Comparison of ENCODE assay signal across 16 cellular contexts in genomic region chr10:17412323-17412722, GRCh38. TPM values are rescaled to one million over a fixed set of nuclear protein-coding genes. Genes with fewer than 3 reads are reported as not detected.
DNase-seq lines count a peak whose midpoint lies in the region; ATAC-seq and TF ChIP-seq lines count a peak whose summit lies in the region.
"Had no signal": no experiment of that assay in that cellular context is flagged by ENCODE, and none has a peak within 500 bp of the region (broad histone marks: within the 10 kb centered on the region; RNA-seq: fewer than 3 reads in every experiment).

No MANE protein-coding gene starts in this region.

- no peak overlapping the region for H3K4me3 ChIP-seq in hepatocyte
- H3K4me3 ChIP-seq: GM23248, stomach had no signal

- no peaks in the 10 kb centered on the region for H4K20me1 ChIP-seq in hepatocyte (ENCODE audit: insufficient read depth, poor library complexity, severe bottlenecking)

- no peak overlapping the region for H3K27ac ChIP-seq in hepatocyte
- H3K27ac ChIP-seq: GM23248, stomach had no signal

- no peak overlapping the region for H3K4me3 Mint-ChIP-seq in T-cell
- H3K4me3 Mint-ChIP-seq: activated B cell treated with CpG ODN at 0.5 μM for 24 hours, B cell had no signal

- H3K27me3 Mint-ChIP-seq in T-cell: peaks cover 0 to 1% of the 10 kb centered on the region in 2 donors

- no peaks in the 10 kb centered on the region for H3K36me3 ChIP-seq in hepatocyte (replicated peaks; ENCODE audit: insufficient read depth, low read depth)
- H3K36me3 ChIP-seq: stomach had no signal

- no peaks in the 10 kb centered on the region for H3K9me3 ChIP-seq in hepatocyte (ENCODE audit: low read depth)
- H3K9me3 ChIP-seq: stomach had no signal

- H3K4me1 Mint-ChIP-seq in T-cell: peaks cover 28 to 45% (median 32%) of the 10 kb centered on the region in 3 donors
- H3K4me1 Mint-ChIP-seq: activated B cell treated with CpG ODN at 0.5 μM for 24 hours, B cell had no signal

- peak; percentile 17; the same call in 1 of the 2 replicates for TF ChIP-seq CTCF in LNCAP (IDR thresholded peaks at IDR 0.05)
- TF ChIP-seq CTCF in hepatocyte (IDR thresholded peaks at IDR 0.05; ENCODE audit: poor library complexity): peak; percentile 21

- no peaks in the 10 kb centered on the region for H3K79me2 ChIP-seq in hepatocyte

- H2AFZ ChIP-seq in hepatocyte: no peak overlapping the region
- H2AFZ ChIP-seq: GM23248 had no signal

- no peak overlapping the region for H3K4me2 ChIP-seq in hepatocyte

- ATAC-seq in T-cell (replicated peaks in 1 of 4): no peak
- no peak for ATAC-seq in GM21786 (IDR thresholded peaks at IDR 0.05; ENCODE audit: unreplicated experiment)
- ATAC-seq in HG02571 (IDR thresholded peaks at IDR 0.05; ENCODE audit: unreplicated experiment): no peak

- H3K9me3 Mint-ChIP-seq in T-cell: peaks cover 0 to 4% (median 0%) of the 10 kb centered on the region in 3 donors
- H3K9me3 Mint-ChIP-seq: activated B cell treated with CpG ODN at 0.5 μM for 24 hours had no signal

- DNase-seq in DMS53 (lab: John Stamatoyannopoulos, UW) (peak; percentile 70), T-cell (no peak), hepatocyte (ENCODE audit: low spot score) (no peak), activated T-cell treated with anti-CD3 and anti-CD28 coated beads for 4 hours (no peak), islet precursor cell (no peak)
- DNase-seq: activated B cell treated with CpG ODN at 0.5 μM for 24 hours; central memory CD4-positive, alpha-beta T cell; GM23248; NCI-H1092 treated with DMSO at 0.1 percent for 48 hours; NCI-H510A; SHP77 treated with DMSO at 0.1 percent for 48 hours; stomach had no signal

- POLR2A ChIA-PET in T-cell (lab: Charles Lee): no interaction called here

- no peaks in the 10 kb centered on the region for H3K9me2 ChIP-seq in hepatocyte (replicated peaks; ENCODE audit: insufficient read depth)

- WGBS in hepatocyte (ENCODE audit: low lambda C conversion rate, missing lambda C conversion rate): 42% methylated on average over 2 of the region's 2 CpGs

- CTCF ChIA-PET in T-cell (lab: Charles Lee): interaction anchor here (1.0 to 1.5 kb wide), 2 partner anchors 20 to 137 kb away, joined by 6 read pairs; no protein-coding TSS in a partner anchor

- H3K27ac Mint-ChIP-seq in T-cell: peak overlapping the region; percentile 29 to 49
- H3K27ac Mint-ChIP-seq: activated B cell treated with CpG ODN at 0.5 μM for 24 hours, B cell had no signal

- peaks cover 2% of the 10 kb centered on the region for H3K36me3 Mint-ChIP-seq in T-cell

- H3K4me1 ChIP-seq in hepatocyte (ENCODE audit: insufficient read depth): no peaks in the 10 kb centered on the region
- H3K4me1 ChIP-seq: stomach had no signal

- H3K27me3 ChIP-seq in hepatocyte: no peaks in the 10 kb centered on the region
- H3K27me3 ChIP-seq: stomach had no signal

RNA-seq across cellular contexts. Expression of gene ST8SIA6, which starts 42.1 kb away (rescaled TPM):
- total RNA-seq in T-cell (1 to 10 TPM in 4 of 5 donors, under 1 TPM in 1; 0.95 to 4.0 (median 1.7) TPM), hepatocyte (0.24 TPM in 1 of 2 replicates, not detected in the other)
- polyA plus RNA-seq in hepatocyte: 0.10 and 0.94 TPM in 2 replicates
- total RNA-seq: B cell, GM23248 had no signal
- polyA plus RNA-seq: GM23248 had no signal
